14 cellular contexts compared by ENCODE assay signal in genomic region chr4:72971572-72971971, GRCh38.
A peak's percentile ranks its signal among the peaks of the same experiment; 100 is the strongest.
DNase-seq lines count a peak whose midpoint lies in the region; ATAC-seq lines count a peak whose summit lies in the region.
"Had no signal": no experiment of that assay in that cellular context is flagged by ENCODE, and none has a peak within 500 bp of the region (broad histone marks: within the 10 kb centered on the region; RNA-seq: fewer than 3 reads in every experiment).

No MANE protein-coding gene starts in this region.

- H3K9me3 Mint-ChIP-seq in activated CD4-positive, alpha-beta memory T cell treated with anti-CD3 and anti-CD28 coated beads, Interleukin-2, amount 10 ng/mL, durations not matched to agents 7 days and 5 days, result no peaks in the 10 kb centered on the region

- H3K27me3 Mint-ChIP-seq in activated CD4-positive, alpha-beta memory T cell treated with anti-CD3 and anti-CD28 coated beads, Interleukin-2, amount 10 ng/mL, durations not matched to agents 7 days and 5 days, result peaks cover 9% of the 10 kb centered on the region

- DNase-seq in Caki2 (ENCODE audit: low read depth) (peak; percentile 35), RKO (ENCODE audit: low spot score) (peak; percentile 83), dermis blood vessel endothelial cell (peak; percentile 88), myocyte (ENCODE audit: low read depth) (peak; percentile 58), NCI-H446 (lab: John Stamatoyannopoulos, UW) (no peak)
- DNase-seq in activated CD4-positive, alpha-beta memory T cell treated with anti-CD3 and anti-CD28 coated beads, Interleukin-2, amount 10 ng/mL, durations not matched to agents 7 days and 5 days, result no peak
- no peak for DNase-seq in activated CD4-positive, alpha-beta T cell treated with anti-CD3 and anti-CD28 coated beads for 48 hours
- DNase-seq: amygdala, COR-L47, NCI-H1092, NCI-H774, pancreas had no signal

- H3K4me1 Mint-ChIP-seq in activated CD4-positive, alpha-beta memory T cell treated with anti-CD3 and anti-CD28 coated beads, Interleukin-2, amount 10 ng/mL, durations not matched to agents 7 days and 5 days, result no peaks in the 10 kb centered on the region

- no peak for ATAC-seq in GM18909 (IDR thresholded peaks at IDR 0.05; ENCODE audit: poor library complexity, unreplicated experiment)
- ATAC-seq: GM12878, pancreas had no signal

- POLR2A ChIA-PET in activated CD4-positive, alpha-beta memory T cell treated with anti-CD3 and anti-CD28 coated beads, Interleukin-2, amount 10 ng/mL, durations not matched to agents 7 days and 5 days (lab: Charles Lee), result no interaction called here

- no peak overlapping the region for H3K27ac Mint-ChIP-seq in activated CD4-positive, alpha-beta memory T cell treated with anti-CD3 and anti-CD28 coated beads, Interleukin-2, amount 10 ng/mL, durations not matched to agents 7 days and 5 days

- no peak overlapping the region for H3K4me3 Mint-ChIP-seq in activated CD4-positive, alpha-beta memory T cell treated with anti-CD3 and anti-CD28 coated beads, Interleukin-2, amount 10 ng/mL, durations not matched to agents 7 days and 5 days

- no peaks in the 10 kb centered on the region for H3K36me3 Mint-ChIP-seq in activated CD4-positive, alpha-beta memory T cell treated with anti-CD3 and anti-CD28 coated beads, Interleukin-2, amount 10 ng/mL, durations not matched to agents 7 days and 5 days (ENCODE audit: low read depth)

- CTCF ChIA-PET in activated CD4-positive, alpha-beta memory T cell treated with anti-CD3 and anti-CD28 coated beads, Interleukin-2, amount 10 ng/mL, durations not matched to agents 7 days and 5 days (lab: Charles Lee), result no interaction called here

- in situ Hi-C loops in Caki2 (cut with HindIII; ENCODE audit: low pct_unique_long_range_greater_than_20kb, low sequenced_read_pairs), result no loop called here

Comparison
In these comparisons a context has a peak if more than half of its experiments do, and no peak if none do; other contexts are left out.
1. DNase-seq: peak in Caki2 (single experiment), RKO (single experiment), dermis blood vessel endothelial cell (single experiment) and myocyte (single experiment); none in activated CD4-positive, alpha-beta memory T cell treated with anti-CD3 and anti-CD28 coated beads, Interleukin-2, amount 10 ng/mL, durations not matched to agents 7 days and 5 days (single experiment), NCI-H446 (0 of 2) and activated CD4-positive, alpha-beta T cell treated with anti-CD3 and anti-CD28 coated beads for 48 hours (single experiment).